Comparison of ENCODE assay signal across 8 cellular contexts in the genomic region with DNA sequence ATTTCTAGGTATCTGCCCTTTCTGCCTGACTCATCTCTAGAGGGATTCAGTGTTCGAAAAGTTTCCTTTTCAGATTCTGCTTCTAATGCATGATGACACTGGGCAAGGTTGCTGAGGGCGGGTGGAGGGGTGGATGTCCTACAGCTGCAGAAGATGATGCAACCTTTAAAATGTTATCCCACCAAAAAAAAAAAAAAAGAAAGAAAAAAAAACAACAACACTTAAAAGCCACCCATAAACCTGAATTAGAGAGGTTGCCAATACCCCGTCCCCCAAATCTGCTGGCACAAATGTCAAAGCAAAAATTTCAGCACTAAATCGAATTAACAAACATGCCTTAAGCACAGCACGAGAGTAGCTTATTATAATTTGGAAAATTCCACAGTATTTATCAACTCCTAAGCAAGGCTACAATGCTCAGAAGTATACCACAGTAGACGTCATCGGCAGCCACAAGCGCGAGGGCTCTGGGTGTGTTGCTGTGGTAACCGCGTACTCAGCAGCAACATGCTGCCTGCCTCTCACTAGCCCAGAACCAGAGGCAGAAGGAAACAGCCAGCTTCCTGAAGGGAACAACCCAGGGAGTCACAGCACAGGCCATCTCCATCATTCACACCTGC.
DNase-seq lines count a peak whose midpoint lies in the region; ATAC-seq and TF ChIP-seq lines count a peak whose summit lies in the region.

No MANE protein-coding gene starts in this region.

- ATAC-seq in HG02571 (IDR thresholded peaks at IDR 0.05; ENCODE audit: unreplicated experiment) (peak; percentile 71), omental fat pad (ENCODE audit: low FRiP score) (peak; percentile 76)
- ATAC-seq in activated T-cell treated with anti-CD3 and anti-CD28 coated beads, Interleukin-2, amount 50 U/mL, for 4 hours = peak; percentile 89

- peaks cover 2% of the 10 kb centered on the region for H3K36me3 ChIP-seq in GM06990 (ENCODE audit: control insufficient read depth, insufficient read depth, low read length)
- no peaks in the 10 kb centered on the region for H3K36me3 ChIP-seq in thymus (ENCODE audit: control insufficient read depth, insufficient read depth)

- no peaks in the 10 kb centered on the region for H3K27me3 Mint-ChIP-seq in activated T-cell treated with anti-CD3 and anti-CD28 coated beads, Interleukin-2, amount 50 U/mL, for 4 hours (ENCODE audit: low read depth)

- H3K27ac ChIP-seq in thymus (ENCODE audit: low read depth) = peak overlapping the region; percentile 36

- H3K4me3 Mint-ChIP-seq in activated T-cell treated with anti-CD3 and anti-CD28 coated beads, Interleukin-2, amount 50 U/mL, for 4 hours = peak overlapping the region; percentile 65

- H3K9me3 ChIP-seq in thymus (ENCODE audit: control insufficient read depth) = no peaks in the 10 kb centered on the region

- WGBS in thymus = 23% methylated on average over 11 of the region's 11 CpGs

- no peaks in the 10 kb centered on the region for H3K27me3 ChIP-seq in GM06990 (replicated peaks; ENCODE audit: control insufficient read depth, insufficient read depth, low read length)
- no peaks in the 10 kb centered on the region for H3K27me3 ChIP-seq in thymus (ENCODE audit: control insufficient read depth, insufficient read depth)

- peaks cover 78% of the 10 kb centered on the region for H3K4me1 Mint-ChIP-seq in activated T-cell treated with anti-CD3 and anti-CD28 coated beads, Interleukin-2, amount 50 U/mL, for 4 hours (ENCODE audit: low read depth)

- no peaks in the 10 kb centered on the region for H3K9me3 Mint-ChIP-seq in activated T-cell treated with anti-CD3 and anti-CD28 coated beads, Interleukin-2, amount 50 U/mL, for 4 hours

- no peak for TF ChIP-seq CTCF in GM06990 (IDR thresholded peaks at IDR 0.05; ENCODE audit: insufficient read depth, low read length, poor library complexity, severe bottlenecking)
- no peak for TF ChIP-seq CTCF in fibroblast of mammary gland (conservative IDR thresholded peaks at IDR 0.05; ENCODE audit: control insufficient read depth, insufficient read depth, low read depth, low read length)
- no peak for TF ChIP-seq CTCF in omental fat pad (IDR thresholded peaks at IDR 0.05)

- peak; percentile 38 for DNase-seq in GM06990 (ENCODE audit: extremely low read depth, insufficient read length)
- DNase-seq in NCI-H226 = peak; percentile 33
- DNase-seq in activated T-cell treated with anti-CD3 and anti-CD28 coated beads, Interleukin-2, amount 50 U/mL, for 4 hours = peak; percentile 62
- peak; percentile 93 for DNase-seq in fibroblast of mammary gland (ENCODE audit: low read depth)
- no peak for DNase-seq in omental fat pad (ENCODE audit: low spot score)
- no peak for DNase-seq in NCI-H446 treated with DMSO at 0.1 percent for 48 hours (lab: John Stamatoyannopoulos, UW)

- H3K4me3 ChIP-seq in GM06990 (replicated peaks; ENCODE audit: low read depth, low read length) = no peak overlapping the region
- peak overlapping the region; percentile 8 for H3K4me3 ChIP-seq in fibroblast of mammary gland (ENCODE audit: control insufficient read depth, low read depth, low read length)
- no peak overlapping the region for H3K4me3 ChIP-seq in thymus (ENCODE audit: low read length)

- peaks cover 9% of the 10 kb centered on the region for H3K36me3 Mint-ChIP-seq in activated T-cell treated with anti-CD3 and anti-CD28 coated beads, Interleukin-2, amount 50 U/mL, for 4 hours (ENCODE audit: insufficient read depth)

- peaks cover 2% of the 10 kb centered on the region for H3K4me1 ChIP-seq in thymus (ENCODE audit: control insufficient read depth, insufficient read depth, low read length)

Comparison
In these comparisons a context has a peak if more than half of its experiments do, and no peak if none do; other contexts are left out.
1. DNase-seq: peak in GM06990 (single experiment), NCI-H226 (single experiment), activated T-cell treated with anti-CD3 and anti-CD28 coated beads, Interleukin-2, amount 50 U/mL, for 4 hours (single experiment) and fibroblast of mammary gland (single experiment); none in omental fat pad (single experiment) and NCI-H446 treated with DMSO at 0.1 percent for 48 hours (single experiment).
2. Peak in every context shown above with its lines, with median percentiles within 50 percentile points of each other: ATAC-seq.